9 cellular contexts compared by ENCODE assay signal in genomic region chr11:126716456-126717083, GRCh38.
DNase-seq lines count a peak whose midpoint lies in the region; ATAC-seq, FAIRE-seq and TF ChIP-seq lines count a peak whose summit lies in the region.
"Had no signal": no experiment of that assay in that cellular context is flagged by ENCODE, and none has a peak within 500 bp of the region (broad histone marks: within the 10 kb centered on the region; RNA-seq: fewer than 3 reads in every experiment).

No MANE protein-coding gene starts in this region.

- no peak overlapping the region for H3K27ac ChIP-seq in kidney (ENCODE audit: low read depth in 2 of 2, low read length in 2 of 2)
- no peak overlapping the region for H3K27ac ChIP-seq in substantia nigra (ENCODE audit: low read depth, low read length, poor library complexity, severe bottlenecking)
- H3K27ac ChIP-seq: SK-N-MC had no signal

- DNase-seq in COLO829 (ENCODE audit: low spot score) = peak; percentile 45
- peak; percentile 7 for DNase-seq in NCI-H2196 treated with DMSO at 0.1 percent for 48 hours (lab: John Stamatoyannopoulos, UW; ENCODE audit: unreplicated experiment)
- peak in 35 of 58 donors; percentile 11 to 67 (median 37) for DNase-seq in anterior cingulate cortex (lab: John Stamatoyannopoulos, UW)
- no peak for DNase-seq in kidney
- peak in 39 of 49 donors; percentile 10 to 72 (median 48) for DNase-seq in substantia nigra (lab: John Stamatoyannopoulos, UW)
- DNase-seq in NCI-H1694 treated with DMSO at 0.1 percent for 48 hours (lab: John Stamatoyannopoulos, UW) = no peak

- no peak overlapping the region for H3K9ac ChIP-seq in kidney (ENCODE audit: low read length in 2 of 2)

- no peaks in the 10 kb centered on the region for H3K4me1 ChIP-seq in kidney (ENCODE audit: control insufficient read depth in 1 of 2, insufficient read depth in 1 of 2, low read depth in 1 of 2, low read length in 2 of 2)

- intact Hi-C loops in kidney (cut with DNase I) = loop anchor here (10.0 kb wide), 1 partner anchor 278 kb away; no protein-coding TSS in a partner anchor

- no peak overlapping the region for H3K4me3 ChIP-seq in kidney (ENCODE audit: low read length in 2 of 2)
- H3K4me3 ChIP-seq: SK-N-MC had no signal

- H3K36me3 ChIP-seq in kidney (ENCODE audit: control insufficient read depth in 1 of 2, insufficient read depth in 2 of 2, low read length in 2 of 2) = no peaks in the 10 kb centered on the region

- peak; percentile 60 for TF ChIP-seq CTCF in kidney (IDR thresholded peaks at IDR 0.05; ENCODE audit: borderline replicate concordance, extremely low read depth, insufficient read depth)

- peak; percentile 52 for ATAC-seq in GM19468 (IDR thresholded peaks at IDR 0.05; ENCODE audit: extremely low read depth, unreplicated experiment)
- ATAC-seq in HG03095 (IDR thresholded peaks at IDR 0.05; ENCODE audit: unreplicated experiment) = no peak

- FAIRE-seq in kidney (lab: Jason Lieb, UNC) = no peak

- no peaks in the 10 kb centered on the region for H3K9me3 ChIP-seq in kidney (ENCODE audit: control insufficient read depth in 1 of 2, low read length in 2 of 2)

Comparison
In these comparisons a context has a peak if more than half of its experiments do, and no peak if none do; other contexts are left out.
1. DNase-seq: peak in COLO829 (single experiment), NCI-H2196 treated with DMSO at 0.1 percent for 48 hours (single experiment), anterior cingulate cortex (35 of 58) and substantia nigra (39 of 49); none in kidney (single experiment) and NCI-H1694 treated with DMSO at 0.1 percent for 48 hours (single experiment).